In genomic region chr11:118258410-118258809, GRCh38 we compare ENCODE assay signal across 10 cellular contexts. TPM values are rescaled to one million over a fixed set of nuclear protein-coding genes. Genes with fewer than 3 reads are reported as not detected.
DNase-seq lines count a peak whose midpoint lies in the region; ATAC-seq, FAIRE-seq and TF ChIP-seq lines count a peak whose summit lies in the region.
"Had no signal": no experiment of that assay in that cellular context is flagged by ENCODE, and none has a peak within 500 bp of the region (broad histone marks: within the 10 kb centered on the region; RNA-seq: fewer than 3 reads in every experiment).

No MANE protein-coding gene starts in this region.

- H3F3A ChIP-seq in DOHH2 (ENCODE audit: control insufficient read depth, insufficient read depth) = peaks cover 5% of the 10 kb centered on the region; the same call in 1 of the 2 replicates

- dilution Hi-C loops in keratinocyte (cut with MboI; ENCODE audit: extremely low pct_ligation_motif_present, low sequenced_read_pairs) = no loop called here

- no peak overlapping the region for H3K4me3 ChIP-seq in DOHH2 (ENCODE audit: low read length)
- no peak overlapping the region for H3K4me3 ChIP-seq in keratinocyte (ENCODE audit: control insufficient read depth in 2 of 3, extremely low read depth in 1 of 3, insufficient read depth in 2 of 3, low read depth in 1 of 3, low read length in 3 of 3)
- H3K4me3 ChIP-seq: gastrocnemius medialis, HAP-1 had no signal

- H3K4me1 ChIP-seq in DOHH2 (ENCODE audit: control insufficient read depth, low read length) = no peaks in the 10 kb centered on the region; the same call in 1 of the 2 replicates
- H3K4me1 ChIP-seq in keratinocyte (ENCODE audit: control insufficient read depth, extremely low read depth, insufficient read depth, low read length) = peaks cover 27% of the 10 kb centered on the region
- H3K4me1 ChIP-seq: gastrocnemius medialis, HAP-1 had no signal

- no peak for TF ChIP-seq POLR2A in GM12891 (IDR thresholded peaks at IDR 0.05; ENCODE audit: low read depth, low read length)

- H3K27me3 ChIP-seq in DOHH2 (ENCODE audit: control insufficient read depth, low read length) (peaks cover under 1% of the 10 kb centered on the region; the same call in 1 of the 2 replicates), keratinocyte (ENCODE audit: control insufficient read depth, extremely low read depth, insufficient read depth, low read length) (no peaks in the 10 kb centered on the region)

- no peaks in the 10 kb centered on the region for H3K9me3 ChIP-seq in DOHH2 (ENCODE audit: control insufficient read depth, insufficient read depth, low read length)
- H3K9me3 ChIP-seq in keratinocyte (ENCODE audit: control insufficient read depth, low read depth, low read length) = no peaks in the 10 kb centered on the region
- H3K9me3 ChIP-seq: gastrocnemius medialis, HAP-1 had no signal

- DNase-seq in HCEC 1CT = peak; percentile 3
- DNase-seq in keratinocyte (ENCODE audit: low read depth, low spot score) = no peak
- no peak for DNase-seq in GM12891 (ENCODE audit: insufficient read length, low spot score)
- no peak for DNase-seq in NCI-H2107 treated with DMSO at 0.1 percent for 48 hours (lab: John Stamatoyannopoulos, UW; ENCODE audit: unreplicated experiment)
- DNase-seq: gastrocnemius medialis, GDM1 had no signal

- no peaks in the 10 kb centered on the region for H3K9me1 ChIP-seq in keratinocyte (ENCODE audit: control insufficient read depth, extremely low read depth, insufficient read depth, low read length)

- H3K4me2 ChIP-seq in DOHH2 (ENCODE audit: low read length) (no peak overlapping the region), keratinocyte (ENCODE audit: control insufficient read depth, extremely low read depth, insufficient read depth, low read depth, low read length) (no peak overlapping the region)

- H3K9ac ChIP-seq in keratinocyte (ENCODE audit: control insufficient read depth, extremely low read depth, insufficient read depth, low read length) = no peak overlapping the region

- no peak overlapping the region for H3K27ac ChIP-seq in DOHH2 (ENCODE audit: low read depth, low read length)
- no peak overlapping the region for H3K27ac ChIP-seq in VCaP
- H3K27ac ChIP-seq in keratinocyte (ENCODE audit: control insufficient read depth, insufficient read depth, low read length) = no peak overlapping the region
- H3K27ac ChIP-seq: gastrocnemius medialis had no signal

- no peak overlapping the region for H2AFZ ChIP-seq in keratinocyte (ENCODE audit: control insufficient read depth, low read length)

- TF ChIP-seq CTCF in DOHH2 (IDR thresholded peaks at IDR 0.05; ENCODE audit: low read depth, low read length, poor library complexity, severe bottlenecking) (peak; percentile 48), VCaP (conservative IDR thresholded peaks at IDR 0.05) (peak; percentile 66), keratinocyte (optimal IDR thresholded peaks at IDR 0.05 in 1 of 3, IDR thresholded peaks at IDR 0.05 in 1 of 3, conservative IDR thresholded peaks at IDR 0.05 in 1 of 3; ENCODE audit: extremely low read depth in 1 of 3, insufficient read depth in 2 of 3, low read length in 3 of 3) (peak; percentile 23 to 53 (median 34))

- H4K20me1 ChIP-seq in DOHH2 (ENCODE audit: control insufficient read depth, insufficient read depth, low read depth, low read length) (no peaks in the 10 kb centered on the region), keratinocyte (ENCODE audit: control insufficient read depth, extremely low read depth, insufficient read depth, low read length) (no peaks in the 10 kb centered on the region)

- no peak for ATAC-seq in GM19455 (IDR thresholded peaks at IDR 0.05; ENCODE audit: unreplicated experiment)
- ATAC-seq: gastrocnemius medialis had no signal

- no peaks in the 10 kb centered on the region for H3K79me2 ChIP-seq in DOHH2 (ENCODE audit: control insufficient read depth, low read length)
- H3K79me2 ChIP-seq in keratinocyte (ENCODE audit: control insufficient read depth, insufficient read depth, low read length) = peaks cover 28% of the 10 kb centered on the region

- H3K36me3 ChIP-seq in DOHH2 (ENCODE audit: control insufficient read depth, low read length) = no peaks in the 10 kb centered on the region
- H3K36me3 ChIP-seq in keratinocyte (ENCODE audit: control insufficient read depth in 2 of 2, extremely low read depth in 1 of 2, insufficient read depth in 2 of 2, low read length in 2 of 2) = peaks cover 31 to 59% of the 10 kb centered on the region in 2 experiments
- H3K36me3 ChIP-seq: gastrocnemius medialis, HAP-1 had no signal

- FAIRE-seq in keratinocyte (lab: Jason Lieb, UNC) = peak; percentile 69
- no peak for FAIRE-seq in GM12891 (lab: Jason Lieb, UNC)

- H3K9me2 ChIP-seq in DOHH2 (replicated peaks; ENCODE audit: control insufficient read depth, low read length) = no peaks in the 10 kb centered on the region

TF ChIP-seq in GM12891, 5 proteins besides CTCF, POLR2A, EP300 and RAD21:
- TF ChIP-seq POLR2AphosphoS5 (IDR thresholded peaks at IDR 0.05; ENCODE audit: low read depth, low read length) (no peak), TAF1 (IDR thresholded peaks at IDR 0.05; ENCODE audit: low read depth, low read length) (no peak), SPI1 (IDR thresholded peaks at IDR 0.05; ENCODE audit: low read depth, low read length) (no peak), POU2F2 (IDR thresholded peaks at IDR 0.05; ENCODE audit: low read depth, low read length) (no peak), PAX5 (IDR thresholded peaks at IDR 0.05; ENCODE audit: insufficient read depth, low read length, severe bottlenecking) (no peak)
TF ChIP-seq in GM12891: peak in this region for 0.

RNA-seq across cellular contexts. Expression of gene MPZL2, which starts 5.7 kb away (rescaled TPM):
- 98.4 to 237 TPM (median 225 TPM) in 3 replicates for polyA plus RNA-seq in keratinocyte
- polyA plus RNA-seq in keratinocyte (2011; ENCODE audit: low read depth) = 134 TPM
- 87.1 and 146 TPM in 2 replicates for polyA plus RNA-seq in keratinocyte (2011; cell fraction: cytosol; rRNA removed)
- 339 and 411 TPM in 2 replicates for polyA plus RNA-seq in keratinocyte (2011; cell fraction: nucleus; rRNA removed)
- 71.5 and 238 TPM in 2 replicates for polyA plus RNA-seq in keratinocyte (2012; ENCODE audit: low replicate concordance)
- polyA minus RNA-seq in keratinocyte = 55.0 to 191 TPM (median 149 TPM) in 3 replicates
- 65.0 TPM for polyA minus RNA-seq in keratinocyte (2011; cell fraction: cytosol; rRNA and poly(A)+ RNA removed)
- 162 and 267 TPM in 2 replicates for polyA minus RNA-seq in keratinocyte (2011; cell fraction: nucleus; rRNA and poly(A)+ RNA removed)
- 0.21 TPM for polyA plus RNA-seq in GM12891 (2012; ENCODE audit: low read depth, missing spikeins)

RNA-seq across cellular contexts. Expression of gene MPZL3, which starts 6.2 kb away (rescaled TPM):
- polyA plus RNA-seq in keratinocyte = 6.3 to 7.9 TPM (median 6.5 TPM) in 3 replicates
- 24.1 TPM for polyA plus RNA-seq in keratinocyte (2011; ENCODE audit: low read depth)
- 3.1 and 6.0 TPM in 2 replicates for polyA plus RNA-seq in keratinocyte (2011; cell fraction: cytosol; rRNA removed)
- 9.7 and 13.9 TPM in 2 replicates for polyA plus RNA-seq in keratinocyte (2011; cell fraction: nucleus; rRNA removed)
- polyA plus RNA-seq in keratinocyte (2012; ENCODE audit: low replicate concordance) = 6.6 and 40.8 TPM in 2 replicates
- 7.3 to 24.1 TPM (median 20.5 TPM) in 3 replicates for polyA minus RNA-seq in keratinocyte
- 5.9 TPM for polyA minus RNA-seq in keratinocyte (2011; cell fraction: cytosol; rRNA and poly(A)+ RNA removed)
- polyA minus RNA-seq in keratinocyte (2011; cell fraction: nucleus; rRNA and poly(A)+ RNA removed) = 16.0 and 23.6 TPM in 2 replicates
- polyA plus RNA-seq in GM12891 (2012; ENCODE audit: low read depth, missing spikeins) = 2.0 TPM

RNA-seq across cellular contexts. Expression of gene JAML, which starts 33.6 kb away (rescaled TPM):
- polyA plus RNA-seq in keratinocyte = 0.01 TPM in 1 of 3 replicates, not detected in the others
- polyA plus RNA-seq in keratinocyte (2011; ENCODE audit: low read depth) = 0.35 TPM
- polyA plus RNA-seq in keratinocyte (2011; cell fraction: cytosol; rRNA removed) = not detected in 2 replicates
- 0.13 TPM in 1 of 2 replicates, not detected in the other for polyA plus RNA-seq in keratinocyte (2011; cell fraction: nucleus; rRNA removed)
- 0.16 TPM in 1 of 2 replicates, not detected in the other for polyA plus RNA-seq in keratinocyte (2012; ENCODE audit: low replicate concordance)
- polyA minus RNA-seq in keratinocyte = not detected in 3 replicates
- polyA minus RNA-seq in keratinocyte (2011; cell fraction: cytosol; rRNA and poly(A)+ RNA removed) = not detected
- polyA minus RNA-seq in keratinocyte (2011; cell fraction: nucleus; rRNA and poly(A)+ RNA removed) = not detected in 2 replicates
- 3.8 TPM for polyA plus RNA-seq in GM12891 (2012; ENCODE audit: low read depth, missing spikeins)

RNA-seq across cellular contexts. Expression of gene CD3E, which starts 46.1 kb away (rescaled TPM):
- 0.06 TPM in 1 of 3 replicates, not detected in the others for polyA plus RNA-seq in keratinocyte
- not detected for polyA plus RNA-seq in keratinocyte (2011; ENCODE audit: low read depth)
- polyA plus RNA-seq in keratinocyte (2011; cell fraction: cytosol; rRNA removed) = 0.05 TPM in 1 of 2 replicates, not detected in the other
- polyA plus RNA-seq in keratinocyte (2011; cell fraction: nucleus; rRNA removed) = not detected in 2 replicates
- not detected in 2 replicates for polyA plus RNA-seq in keratinocyte (2012; ENCODE audit: low replicate concordance)
- polyA minus RNA-seq in keratinocyte = not detected in 3 replicates
- polyA minus RNA-seq in keratinocyte (2011; cell fraction: cytosol; rRNA and poly(A)+ RNA removed) = not detected
- not detected in 2 replicates for polyA minus RNA-seq in keratinocyte (2011; cell fraction: nucleus; rRNA and poly(A)+ RNA removed)
- 5.1 TPM for polyA plus RNA-seq in GM12891 (2012; ENCODE audit: low read depth, missing spikeins)
